In genomic region chr5:35229076-35230042, GRCh38 we compare ENCODE assay signal across 8 cellular contexts. TPM values are rescaled to one million over a fixed set of nuclear protein-coding genes. Genes with fewer than 3 reads are reported as not detected.
A peak's percentile ranks its signal among the peaks of the same experiment; 100 is the strongest.
DNase-seq lines count a peak whose midpoint lies in the region; ATAC-seq and TF ChIP-seq lines count a peak whose summit lies in the region.

No MANE protein-coding gene starts in this region.

- POLR2A ChIA-PET in BJ (lab: Charles Lee): no interaction called here

- no peak overlapping the region for H3K27ac ChIP-seq in right cardiac atrium (ENCODE audit: low read length)
- no peak overlapping the region for H3K27ac ChIP-seq in gastrocnemius medialis

- no peak for TF ChIP-seq POLR2A in gastrocnemius medialis (IDR thresholded peaks at IDR 0.05)

- no peaks in the 10 kb centered on the region for H3K36me3 ChIP-seq in BJ (ENCODE audit: control insufficient read depth, insufficient read depth, low read length)
- no peaks in the 10 kb centered on the region for H3K36me3 ChIP-seq in gastrocnemius medialis

- DNase-seq in BJ (ENCODE audit: low read depth) (no peak), right cardiac atrium (no peak), gastrocnemius medialis (no peak), NCI-H2081 (lab: John Stamatoyannopoulos, UW) (no peak), medulla oblongata (ENCODE audit: extremely low spot score) (no peak)

- H3K4me1 ChIP-seq in right cardiac atrium (ENCODE audit: control insufficient read depth, insufficient read depth, low read length) (no peaks in the 10 kb centered on the region), gastrocnemius medialis (no peaks in the 10 kb centered on the region)

- TF ChIP-seq CTCF in BJ (IDR thresholded peaks at IDR 0.05; ENCODE audit: insufficient read depth, low read depth, low read length) (no peak), WI38 (IDR thresholded peaks at IDR 0.05; ENCODE audit: low read depth, low read length) (no peak), gastrocnemius medialis (IDR thresholded peaks at IDR 0.05 in 4 of 5, conservative IDR thresholded peaks at IDR 0.05 in 1 of 5) (no peak)

- WGBS in right cardiac atrium: 9% methylated on average over 30 of the region's 30 CpGs

- H3K9me3 ChIP-seq in right cardiac atrium (ENCODE audit: control insufficient read depth, low read length): no peaks in the 10 kb centered on the region
- no peaks in the 10 kb centered on the region for H3K9me3 ChIP-seq in gastrocnemius medialis

- in situ Hi-C loops in gastrocnemius medialis (cut with MboI; ENCODE audit: low sequenced_read_pairs in 4 of 4): no loop called here

- intact Hi-C loops in right cardiac atrium (cut with DNase I): no loop called here
- intact Hi-C loops in gastrocnemius medialis (cut with DNase I; ENCODE audit: low total_unique reads): no loop called here

- H3K27me3 ChIP-seq in BJ (ENCODE audit: control insufficient read depth, insufficient read depth, low read length) (peaks cover 23% of the 10 kb centered on the region), right cardiac atrium (ENCODE audit: control insufficient read depth, insufficient read depth) (no peaks in the 10 kb centered on the region), gastrocnemius medialis (peaks cover 20 to 35% (median 28%) of the 10 kb centered on the region in 3 donors)

- H3K4me3 ChIP-seq in BJ (ENCODE audit: low read depth, low read length) (peak overlapping the region; percentile 33), WI38 (ENCODE audit: low read depth, low read length) (peak overlapping the region; percentile 29), right cardiac atrium (ENCODE audit: low read length) (peak overlapping the region; percentile 48), gastrocnemius medialis (peak overlapping the region; percentile 17 to 44 (median 30))

- CTCF ChIA-PET in BJ (lab: Yijun Ruan, JAX): interaction anchor here (0.9 to 1.9 kb wide), 6 partner anchors 9 to 699 kb away, joined by 3 to 4 read pairs (median 3); no protein-coding TSS in a partner anchor

- ATAC-seq in GM18909 (IDR thresholded peaks at IDR 0.05; ENCODE audit: poor library complexity, unreplicated experiment) (peak; percentile 77), HG03196 (IDR thresholded peaks at IDR 0.05; ENCODE audit: unreplicated experiment) (peak; percentile 68), right cardiac atrium (peak; percentile 41 to 60), gastrocnemius medialis (no peak)

RNA-seq across cellular contexts. Expression of gene PRLR, which starts 0.9 kb away (rescaled TPM):
- polyA plus RNA-seq in BJ (2011; rRNA removed) (0.34 and 0.59 TPM in 2 replicates), right cardiac atrium (0.20 TPM)
- polyA minus RNA-seq in BJ (2011; rRNA and poly(A)+ RNA removed): 0.67 and 1.4 TPM in 2 replicates
- total RNA-seq in right cardiac atrium (1 to 10 TPM in 2 of 4 donors, under 1 TPM in 2; 0.88 to 1.7 (median 1.3) TPM), gastrocnemius medialis (under 1 TPM; 0.10 to 0.65 (median 0.39) TPM)

Comparison
In these comparisons a context has a peak if more than half of its experiments do, and no peak if none do; other contexts are left out.
1. ATAC-seq: peak in GM18909 (single experiment), HG03196 (single experiment) and right cardiac atrium (2 of 2); none in gastrocnemius medialis (0 of 2).
2. Peak in every context shown above with its lines, with median percentiles within 50 percentile points of each other: H3K4me3 ChIP-seq.